In genomic region chr17:42991471-42991870, GRCh38 we compare ENCODE assay signal across 1 cellular context.
TF ChIP-seq lines count a peak whose summit lies in the region.

No MANE protein-coding gene starts in this region.

TF ChIP-seq in SK-N-SH, 30 proteins besides CTCF, POLR2A, EP300 and RAD21 (continued from another document):
- TF ChIP-seq PBX3 (IDR thresholded peaks at IDR 0.05) (no peak), RCOR1 (IDR thresholded peaks at IDR 0.05; ENCODE audit: low read length) (no peak), MAX (IDR thresholded peaks at IDR 0.05; ENCODE audit: low read depth) (no peak), IRF3 (IDR thresholded peaks at IDR 0.05; ENCODE audit: low read depth, low read length) (no peak), JUND (IDR thresholded peaks at IDR 0.05) (no peak), FOXM1 (IDR thresholded peaks at IDR 0.05; ENCODE audit: low read depth) (no peak), USF1 (IDR thresholded peaks at IDR 0.05; ENCODE audit: borderline replicate concordance, low read depth) (no peak), POLR2AphosphoS5 (IDR thresholded peaks at IDR 0.05; ENCODE audit: low read depth, low read length) (no peak), USF2 (IDR thresholded peaks at IDR 0.05; ENCODE audit: borderline replicate concordance, low read depth, low read length) (no peak), FOSL2 (IDR thresholded peaks at IDR 0.05; ENCODE audit: borderline replicate concordance, low read depth) (no peak), GATA2 (CRISPR knock-in tag; IDR thresholded peaks at IDR 0.05) (no peak), RXRA (IDR thresholded peaks at IDR 0.05; ENCODE audit: borderline replicate concordance, low read depth) (no peak), MXI1 (IDR thresholded peaks at IDR 0.05; ENCODE audit: low read depth, low read length) (no peak)
